Comparison of ENCODE assay signal across 14 cellular contexts in genomic region chr12:97464241-97465011, GRCh38. TPM values are rescaled to one million over a fixed set of nuclear protein-coding genes. Genes with fewer than 3 reads are reported as not detected.
DNase-seq lines count a peak whose midpoint lies in the region; ATAC-seq and TF ChIP-seq lines count a peak whose summit lies in the region.
"Had no signal": no experiment of that assay in that cellular context is flagged by ENCODE, and none has a peak within 500 bp of the region (broad histone marks: within the 10 kb centered on the region; RNA-seq: fewer than 3 reads in every experiment).

No MANE protein-coding gene starts in this region.

- no peaks in the 10 kb centered on the region for H3K36me3 Mint-ChIP-seq in brain

- TF ChIP-seq CTCF in right atrium auricular region (IDR thresholded peaks at IDR 0.05) (no peak), brain (conservative IDR thresholded peaks at IDR 0.05) (no peak)

- H3K27me3 ChIP-seq in right atrium auricular region = no peaks in the 10 kb centered on the region

- 18 to 20% methylated on average over 4 to 6 of the region's 8 CpGs for WGBS in mesodermal cell (ENCODE audit: insufficient coverage in 2 of 2), 2 experiments

- peak overlapping the region; percentile 82 to 93 (median 89) for H3K4me3 Mint-ChIP-seq in brain
- H3K4me3 Mint-ChIP-seq: dendritic cell treated with granulocyte-macrophage colony-stimulating factor and Interleukin-4, amounts not matched to agents 40 ng/mL and 50 ng/mL, for 4 days had no signal

- peak overlapping the region; percentile 57 to 96 (median 94) for H3K27ac Mint-ChIP-seq in brain
- H3K27ac Mint-ChIP-seq: dendritic cell treated with granulocyte-macrophage colony-stimulating factor and Interleukin-4, amounts not matched to agents 40 ng/mL and 50 ng/mL, for 4 days had no signal

- peak overlapping the region; percentile 2 to 12 for H3K4me3 ChIP-seq in right atrium auricular region
- H3K4me3 ChIP-seq in mesodermal cell (ENCODE audit: extremely low read depth, insufficient read depth, low read length, poor library complexity, severe bottlenecking) = peak overlapping the region; percentile 25

- H3K27me3 Mint-ChIP-seq in brain = peaks cover 58% of the 10 kb centered on the region

- H3K4me1 Mint-ChIP-seq in brain = peaks cover 64% of the 10 kb centered on the region

- no peaks in the 10 kb centered on the region for H3K9me3 Mint-ChIP-seq in brain
- H3K9me3 Mint-ChIP-seq: dendritic cell treated with granulocyte-macrophage colony-stimulating factor and Interleukin-4, amounts not matched to agents 40 ng/mL and 50 ng/mL, for 4 days had no signal

- H3K9me3 ChIP-seq in right atrium auricular region (no peaks in the 10 kb centered on the region), mesodermal cell (ENCODE audit: control insufficient read depth, low read length) (no peaks in the 10 kb centered on the region)
- H3K9me3 ChIP-seq: neutrophil, SK-N-SH had no signal

- peak overlapping the region in 1 of 2 donors; percentile 68 for H3K27ac ChIP-seq in right atrium auricular region
- H3K27ac ChIP-seq in mesodermal cell (ENCODE audit: low read depth, low read length, severe bottlenecking) = peak overlapping the region; percentile 23
- H3K27ac ChIP-seq: neutrophil had no signal

- DNase-seq in right atrium auricular region (ENCODE audit: low spot score) = no peak
- DNase-seq in left cardiac atrium = no peak
- DNase-seq in head of caudate nucleus = no peak
- DNase-seq in SKM-1 (lab: John Stamatoyannopoulos, UW; ENCODE audit: unreplicated experiment) = no peak
- no peak for DNase-seq in NCI-H2171 treated with DMSO at 0.1 percent for 48 hours (lab: John Stamatoyannopoulos, UW)
- DNase-seq: Calu3, SK-N-SH had no signal

- no peak for ATAC-seq in left cardiac atrium
- ATAC-seq in GM18517 (IDR thresholded peaks at IDR 0.05; ENCODE audit: unreplicated experiment) = no peak

- H3K36me3 ChIP-seq in right atrium auricular region (no peaks in the 10 kb centered on the region), mesodermal cell (ENCODE audit: control insufficient read depth, insufficient read depth, low read length) (no peaks in the 10 kb centered on the region)
- H3K36me3 ChIP-seq: neutrophil had no signal

- intact Hi-C loops in left cardiac atrium (cut with DNase I) = no loop called here
- intact Hi-C loops in head of caudate nucleus (cut with DNase I) = no loop called here

- no peaks in the 10 kb centered on the region for H3K4me1 ChIP-seq in right atrium auricular region
- H3K4me1 ChIP-seq in mesodermal cell (ENCODE audit: control insufficient read depth, insufficient read depth, low read length, poor library complexity, severe bottlenecking) = no peaks in the 10 kb centered on the region

RNA-seq across cellular contexts. Expression of gene RMST, which starts 1.8 kb away (rescaled TPM):
- 10 to 100 TPM in 1 of 2 donors, 1 to 10 TPM in 1; 4.5 to 17.3 TPM for total RNA-seq in right atrium auricular region
- total RNA-seq in left cardiac atrium = 10 to 100 TPM in 1 of 2 donors, 1 to 10 TPM in 1; 4.0 to 11.5 TPM
- polyA plus RNA-seq in brain (ENCODE audit: insufficient read depth, low read depth, low replicate concordance) = 3.7 TPM
- polyA plus RNA-seq in mesodermal cell (2013, experiment 1 of 2) = 11.4 TPM
- polyA plus RNA-seq in mesodermal cell (2013, experiment 2 of 2) = 10.4 TPM
- total RNA-seq: M059J had no signal
- polyA plus RNA-seq: AG04450, SK-N-SH had no signal
